Comparison of ENCODE assay signal across 1 cellular context in the genomic region with DNA sequence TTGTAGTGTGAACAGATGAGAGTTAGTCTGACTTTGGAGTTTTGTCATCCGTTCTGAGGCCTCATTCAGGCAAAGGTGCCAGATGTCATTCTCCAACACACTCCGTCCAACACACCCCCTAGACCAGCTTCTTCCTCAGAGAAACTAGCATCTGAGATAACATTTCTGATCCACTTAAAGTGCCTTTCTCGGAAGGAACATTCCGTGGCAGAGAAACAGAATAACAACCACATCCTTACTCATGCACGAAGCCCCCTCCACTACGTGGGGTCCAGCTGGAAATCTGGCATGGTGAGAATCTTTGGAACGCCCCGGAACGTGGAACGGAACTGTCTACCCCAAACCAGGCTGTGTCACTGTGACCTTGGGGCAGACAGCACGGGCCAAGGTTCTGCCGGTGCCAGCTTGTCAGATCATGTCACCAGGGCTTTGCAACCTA.
TF ChIP-seq lines count a peak whose summit lies in the region.

No MANE protein-coding gene starts in this region.

TF ChIP-seq in IMR-90, 13 proteins besides CTCF, POLR2A, EP300 and RAD21 (continued from another document):
- TF ChIP-seq, protein P1, sequence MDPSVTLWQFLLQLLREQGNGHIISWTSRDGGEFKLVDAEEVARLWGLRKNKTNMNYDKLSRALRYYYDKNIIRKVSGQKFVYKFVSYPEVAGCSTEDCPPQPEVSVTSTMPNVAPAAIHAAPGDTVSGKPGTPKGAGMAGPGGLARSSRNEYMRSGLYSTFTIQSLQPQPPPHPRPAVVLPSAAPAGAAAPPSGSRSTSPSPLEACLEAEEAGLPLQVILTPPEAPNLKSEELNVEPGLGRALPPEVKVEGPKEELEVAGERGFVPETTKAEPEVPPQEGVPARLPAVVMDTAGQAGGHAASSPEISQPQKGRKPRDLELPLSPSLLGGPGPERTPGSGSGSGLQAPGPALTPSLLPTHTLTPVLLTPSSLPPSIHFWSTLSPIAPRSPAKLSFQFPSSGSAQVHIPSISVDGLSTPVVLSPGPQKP (IDR thresholded peaks at IDR 0.05; ENCODE audit: borderline replicate concordance, low read depth, low read length): no peak
